ENCODE assay signal across 29 cellular contexts in genomic region chr20:23289249-23289648, GRCh38.
"Had no signal": no experiment of that assay in that cellular context is flagged by ENCODE, and none has a peak within 500 bp of the region (broad histone marks: within the 10 kb centered on the region; RNA-seq: fewer than 3 reads in every experiment).

No MANE protein-coding gene starts in this region.

- H3K27me3 ChIP-seq: hepatocyte, neural progenitor cell, neutrophil, ovary, right atrium auricular region, suprapubic skin, uterus had no signal

- H3K36me3 ChIP-seq: heart right ventricle, lower lobe of right lung, neural progenitor cell, neutrophil, ovary, right atrium auricular region, spleen, suprapubic skin, thoracic aorta, tibial artery, uterus had no signal

- H3K4me3 Mint-ChIP-seq: mesothelial cell of epicardium; naive B cell; natural killer cell; nephron progenitor cell; neural progenitor cell; stimulated activated effector memory CD8-positive, alpha-beta T cell treated with anti-CD3 and anti-CD28 coated beads, Interleukin-12 subunit alpha, Interleukin-12 subunit beta, amount 100 ng/mL, for 72 hours; stimulated activated naive CD8-positive, alpha-beta T cell treated with anti-CD3 and anti-CD28 coated beads, Interleukin-15, Interleukin-2, amounts not matched to agents 100 ng/mL and 50 ng/mL, for 24 hours; type B pancreatic cell had no signal

- H3K4me1 Mint-ChIP-seq: naive B cell; natural killer cell; stimulated activated effector memory CD8-positive, alpha-beta T cell treated with anti-CD3 and anti-CD28 coated beads, Interleukin-12 subunit alpha, Interleukin-12 subunit beta, amount 100 ng/mL, for 72 hours had no signal

- H3K9me3 ChIP-seq: lower lobe of right lung, neutrophil, ovary, right atrium auricular region, spleen, suprapubic skin, thoracic aorta, tibial artery, uterus had no signal

- ATAC-seq: heart right ventricle; left lobe of liver; lower lobe of right lung; natural killer cell; sciatic nerve; stimulated activated effector memory CD8-positive, alpha-beta T cell treated with anti-CD3 and anti-CD28 coated beads, Interleukin-12 subunit alpha, Interleukin-12 subunit beta, amount 100 ng/mL, for 72 hours had no signal

- H3K9me3 Mint-ChIP-seq: mesothelial cell of epicardium; natural killer cell; nephron progenitor cell; neural progenitor cell; stimulated activated effector memory CD8-positive, alpha-beta T cell treated with anti-CD3 and anti-CD28 coated beads, Interleukin-12 subunit alpha, Interleukin-12 subunit beta, amount 100 ng/mL, for 72 hours; stimulated activated naive CD8-positive, alpha-beta T cell treated with anti-CD3 and anti-CD28 coated beads, Interleukin-15, Interleukin-2, amounts not matched to agents 100 ng/mL and 50 ng/mL, for 24 hours; type B pancreatic cell had no signal

- H3K4me3 ChIP-seq: heart right ventricle, hepatocyte, lower lobe of right lung, neural progenitor cell, ovary, right atrium auricular region, spleen, suprapubic skin, thoracic aorta, tibial artery, uterus had no signal

- H3K27ac ChIP-seq: heart right ventricle, hepatocyte, lower lobe of right lung, neural progenitor cell, neutrophil, ovary, right atrium auricular region, spleen, suprapubic skin, thoracic aorta, tibial artery, uterus had no signal

- DNase-seq: heart right ventricle; islet precursor cell; lower lobe of right lung; mammary epithelial cell; mesenchymal stem cell; naive B cell; natural killer cell; nephron progenitor cell; occipital lobe; ovary; small intestine; stimulated activated CD4-positive, alpha-beta T cell treated with anti-CD3 and anti-CD28 coated beads, Interleukin-4, amount 100 ng/mL, for 24 hours; stimulated activated naive CD4-positive, alpha-beta T cell; uterus had no signal

- H3K4me1 ChIP-seq: right atrium auricular region, tibial artery, uterus had no signal

- H3K27ac Mint-ChIP-seq: naive B cell; natural killer cell; nephron progenitor cell; neural progenitor cell; progenitor cell of endocrine pancreas; stimulated activated effector memory CD8-positive, alpha-beta T cell treated with anti-CD3 and anti-CD28 coated beads, Interleukin-12 subunit alpha, Interleukin-12 subunit beta, amount 100 ng/mL, for 72 hours; stimulated activated naive CD8-positive, alpha-beta T cell treated with anti-CD3 and anti-CD28 coated beads, Interleukin-15, Interleukin-2, amounts not matched to agents 100 ng/mL and 50 ng/mL, for 24 hours; type B pancreatic cell had no signal

- H3K36me3 Mint-ChIP-seq: mesothelial cell of epicardium; naive B cell; natural killer cell; neural progenitor cell; stimulated activated effector memory CD8-positive, alpha-beta T cell treated with anti-CD3 and anti-CD28 coated beads, Interleukin-12 subunit alpha, Interleukin-12 subunit beta, amount 100 ng/mL, for 72 hours; type B pancreatic cell had no signal
